Comparison of ENCODE assay signal across 18 cellular contexts in the genomic region with DNA sequence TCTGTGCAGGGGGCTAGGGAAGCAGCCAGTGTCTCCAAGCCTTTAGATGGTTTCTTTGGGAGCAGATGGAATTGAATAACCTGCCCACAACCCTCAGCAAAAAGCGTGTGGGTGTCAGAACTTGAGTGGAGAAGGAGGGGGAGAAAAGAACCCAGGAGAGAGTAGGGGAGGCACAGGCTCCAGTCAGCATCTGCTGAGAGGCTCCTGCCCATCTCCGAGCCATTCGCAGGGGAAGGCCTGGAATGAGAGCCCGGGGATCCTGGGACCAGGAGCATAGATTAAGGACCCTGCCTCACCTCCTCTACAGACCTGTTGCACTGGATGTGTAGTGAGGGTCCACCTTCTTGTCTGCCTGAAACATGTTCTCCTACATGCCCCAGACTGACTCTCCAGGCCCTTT. TPM values are rescaled to one million over a fixed set of nuclear protein-coding genes. Genes with fewer than 3 reads are reported as not detected.
DNase-seq lines count a peak whose midpoint lies in the region; ATAC-seq and TF ChIP-seq lines count a peak whose summit lies in the region.
"Had no signal": no experiment of that assay in that cellular context is flagged by ENCODE, and none has a peak within 500 bp of the region (broad histone marks: within the 10 kb centered on the region; RNA-seq: fewer than 3 reads in every experiment).

No MANE protein-coding gene starts in this region.

- no peak overlapping the region for H3K4me3 Mint-ChIP-seq in activated CD4-positive, alpha-beta memory T cell treated with anti-CD3 and anti-CD28 coated beads for 36 hours
- no peak overlapping the region for H3K4me3 Mint-ChIP-seq in activated CD4-positive, alpha-beta T cell treated with anti-CD3 and anti-CD28 coated beads, Interleukin-2, amount 10 ng/mL, durations not matched to agents 7 days and 5 days
- H3K4me3 Mint-ChIP-seq: CD4-positive, alpha-beta memory T cell had no signal

- H3K27me3 Mint-ChIP-seq in activated CD4-positive, alpha-beta memory T cell treated with anti-CD3 and anti-CD28 coated beads for 36 hours, result no peaks in the 10 kb centered on the region
- H3K27me3 Mint-ChIP-seq in activated CD4-positive, alpha-beta T cell treated with anti-CD3 and anti-CD28 coated beads, Interleukin-2, amount 10 ng/mL, durations not matched to agents 7 days and 5 days, result no peaks in the 10 kb centered on the region
- H3K27me3 Mint-ChIP-seq: CD4-positive, alpha-beta memory T cell had no signal

- no peaks in the 10 kb centered on the region for H3K36me3 Mint-ChIP-seq in activated CD4-positive, alpha-beta memory T cell treated with anti-CD3 and anti-CD28 coated beads for 36 hours
- no peaks in the 10 kb centered on the region for H3K36me3 Mint-ChIP-seq in activated CD4-positive, alpha-beta T cell treated with anti-CD3 and anti-CD28 coated beads, Interleukin-2, amount 10 ng/mL, durations not matched to agents 7 days and 5 days (ENCODE audit: low read depth)
- H3K36me3 Mint-ChIP-seq: CD4-positive, alpha-beta memory T cell had no signal

- H4K20me1 ChIP-seq in OCI-LY7 (ENCODE audit: insufficient read depth, low read length), result no peaks in the 10 kb centered on the region

- no peaks in the 10 kb centered on the region for H3K9me2 ChIP-seq in OCI-LY7 (ENCODE audit: insufficient read depth, low read length)

- BruUV-seq in OCI-LY7 (replicated peaks; lab: Mats Ljungman, UMichigan), result no TSS peak

- no peaks in the 10 kb centered on the region for H3K4me1 Mint-ChIP-seq in activated CD4-positive, alpha-beta memory T cell treated with anti-CD3 and anti-CD28 coated beads for 36 hours (ENCODE audit: low read depth)
- H3K4me1 Mint-ChIP-seq in activated CD4-positive, alpha-beta T cell treated with anti-CD3 and anti-CD28 coated beads, Interleukin-2, amount 10 ng/mL, durations not matched to agents 7 days and 5 days, result no peaks in the 10 kb centered on the region

- DNase-seq in WERI-Rb-1 (peak; percentile 8), ecto neural progenitor cell (ENCODE audit: low spot score) (peak; percentile 19), sciatic nerve (ENCODE audit: low spot score) (peak; percentile 19), OCI-LY7 (ENCODE audit: low spot score) (no peak)
- no peak for DNase-seq in activated CD4-positive, alpha-beta memory T cell treated with anti-CD3 and anti-CD28 coated beads for 36 hours
- DNase-seq in activated CD4-positive, alpha-beta T cell treated with anti-CD3 and anti-CD28 coated beads, Interleukin-2, amount 10 ng/mL, durations not matched to agents 7 days and 5 days, result no peak
- DNase-seq: C1 segment of cervical spinal cord; Calu3; CD4-positive, alpha-beta memory T cell; COR-L47; DMS53; DND-41; H7; HCEC 1CT had no signal

- POLR2A ChIA-PET in HEK293 (lab: Yijun Ruan, JAX) (no interaction called here), OCI-LY7 (lab: Charles Lee) (no interaction called here)
- POLR2A ChIA-PET in activated CD4-positive, alpha-beta memory T cell treated with anti-CD3 and anti-CD28 coated beads for 36 hours (lab: Charles Lee), result no interaction called here
- POLR2A ChIA-PET in activated CD4-positive, alpha-beta T cell treated with anti-CD3 and anti-CD28 coated beads, Interleukin-2, amount 10 ng/mL, durations not matched to agents 7 days and 5 days (lab: Charles Lee), result no interaction called here

- H3K27me3 ChIP-seq in WERI-Rb-1 (ENCODE audit: insufficient read depth, low read depth, severe bottlenecking), result no peaks in the 10 kb centered on the region

- H3K4me1 ChIP-seq in HEK293 (ENCODE audit: control insufficient read depth, insufficient read depth, low read length), result no peaks in the 10 kb centered on the region
- no peaks in the 10 kb centered on the region for H3K4me1 ChIP-seq in OCI-LY7 (ENCODE audit: insufficient read depth, low read length, poor library complexity, severe bottlenecking)

- H3K27ac Mint-ChIP-seq in activated CD4-positive, alpha-beta memory T cell treated with anti-CD3 and anti-CD28 coated beads for 36 hours, result no peak overlapping the region
- no peak overlapping the region for H3K27ac Mint-ChIP-seq in activated CD4-positive, alpha-beta T cell treated with anti-CD3 and anti-CD28 coated beads, Interleukin-2, amount 10 ng/mL, durations not matched to agents 7 days and 5 days
- H3K27ac Mint-ChIP-seq: CD4-positive, alpha-beta memory T cell had no signal

- H3K79me2 ChIP-seq in OCI-LY7 (ENCODE audit: insufficient read depth, low read depth, low read length), result no peaks in the 10 kb centered on the region

- TF ChIP-seq CTCF in HEK293 (tag by site-specific recombination; IDR thresholded peaks at IDR 0.05) (no peak), WERI-Rb-1 (IDR thresholded peaks at IDR 0.05; ENCODE audit: low read depth, low read length) (no peak), OCI-LY7 (conservative IDR thresholded peaks at IDR 0.05; ENCODE audit: low read length) (no peak)

- H3K27ac ChIP-seq in HEK293 (ENCODE audit: extremely low read depth, low read depth, low read length) (no peak overlapping the region), WERI-Rb-1 (no peak overlapping the region), OCI-LY7 (ENCODE audit: low read depth, low read length, poor library complexity, severe bottlenecking) (no peak overlapping the region)
- H3K27ac ChIP-seq: GM23248 had no signal

- no peak overlapping the region for H2AFZ ChIP-seq in OCI-LY7 (ENCODE audit: low read length)
- H2AFZ ChIP-seq: GM23248 had no signal

- ATAC-seq in sciatic nerve (no peak), GM21381 (IDR thresholded peaks at IDR 0.05; ENCODE audit: unreplicated experiment) (no peak)

- no peaks in the 10 kb centered on the region for H3K9me3 ChIP-seq in HEK293 (ENCODE audit: control insufficient read depth, insufficient read depth, low read depth, low read length)
- H3K9me3 ChIP-seq in WERI-Rb-1 (ENCODE audit: severe bottlenecking), result no peaks in the 10 kb centered on the region
- no peaks in the 10 kb centered on the region for H3K9me3 ChIP-seq in OCI-LY7 (ENCODE audit: low read length)

- no peaks in the 10 kb centered on the region for H3K9me3 Mint-ChIP-seq in activated CD4-positive, alpha-beta memory T cell treated with anti-CD3 and anti-CD28 coated beads for 36 hours
- no peaks in the 10 kb centered on the region for H3K9me3 Mint-ChIP-seq in activated CD4-positive, alpha-beta T cell treated with anti-CD3 and anti-CD28 coated beads, Interleukin-2, amount 10 ng/mL, durations not matched to agents 7 days and 5 days
- H3K9me3 Mint-ChIP-seq: CD4-positive, alpha-beta memory T cell had no signal

- CTCF ChIA-PET in HEK293 (lab: Yijun Ruan, JAX), result interaction anchor here (0.7 to 2.6 kb wide), 4 partner anchors 79 to 509 kb away, joined by 3 to 11 read pairs (median 6); a partner anchor contains a TSS
- CTCF ChIA-PET in activated CD4-positive, alpha-beta memory T cell treated with anti-CD3 and anti-CD28 coated beads for 36 hours (lab: Charles Lee), result no interaction called here
- CTCF ChIA-PET in OCI-LY7 (lab: Charles Lee; ENCODE audit: unreplicated experiment), result no interaction called here
- CTCF ChIA-PET in activated CD4-positive, alpha-beta T cell treated with anti-CD3 and anti-CD28 coated beads, Interleukin-2, amount 10 ng/mL, durations not matched to agents 7 days and 5 days (lab: Charles Lee), result no interaction called here

- no peak overlapping the region for H3K4me3 ChIP-seq in HEK293 (ENCODE audit: low read depth, low read length)
- H3K4me3 ChIP-seq in WERI-Rb-1 (ENCODE audit: low read depth, low read length), result no peak overlapping the region
- H3K4me3 ChIP-seq in OCI-LY7 (ENCODE audit: low read depth, low read length, poor library complexity, severe bottlenecking), result no peak overlapping the region
- H3K4me3 ChIP-seq: GM23248 had no signal

- H3K36me3 ChIP-seq in HEK293 (ENCODE audit: control insufficient read depth in 2 of 2, insufficient read depth in 1 of 2, low read length in 2 of 2), result no peaks in the 10 kb centered on the region
- no peaks in the 10 kb centered on the region for H3K36me3 ChIP-seq in WERI-Rb-1
- no peaks in the 10 kb centered on the region for H3K36me3 ChIP-seq in OCI-LY7 (ENCODE audit: insufficient read depth, low read length)

- intact Hi-C loops in sciatic nerve (cut with DNase I) (no loop called here), OCI-LY7 (cut with micrococcal nuclease; ENCODE audit: unreplicated experiment) (loop anchor here (10.0 kb wide), 1 partner anchor 187 kb away; no protein-coding TSS in a partner anchor)
- intact Hi-C loops in activated CD4-positive, alpha-beta memory T cell treated with anti-CD3 and anti-CD28 coated beads for 36 hours (cut with micrococcal nuclease), result no loop called here

- H3K4me2 ChIP-seq in OCI-LY7 (ENCODE audit: low read length), result no peak overlapping the region

TF ChIP-seq in HEK293, 187 proteins besides CTCF, POLR2A, EP300 and RAD21:
- TF ChIP-seq, protein P1, sequence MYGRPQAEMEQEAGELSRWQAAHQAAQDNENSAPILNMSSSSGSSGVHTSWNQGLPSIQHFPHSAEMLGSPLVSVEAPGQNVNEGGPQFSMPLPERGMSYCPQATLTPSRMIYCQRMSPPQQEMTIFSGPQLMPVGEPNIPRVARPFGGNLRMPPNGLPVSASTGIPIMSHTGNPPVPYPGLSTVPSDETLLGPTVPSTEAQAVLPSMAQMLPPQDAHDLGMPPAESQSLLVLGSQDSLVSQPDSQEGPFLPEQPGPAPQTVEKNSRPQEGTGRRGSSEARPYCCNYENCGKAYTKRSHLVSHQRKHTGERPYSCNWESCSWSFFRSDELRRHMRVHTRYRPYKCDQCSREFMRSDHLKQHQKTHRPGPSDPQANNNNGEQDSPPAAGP (tag by site-specific recombination; IDR thresholded peaks at IDR 0.05), result no peak
- peak; percentile 61 for TF ChIP-seq SCRT2 (tag by site-specific recombination; IDR thresholded peaks at IDR 0.05)
- TF ChIP-seq EGR2 (tag by site-specific recombination; IDR thresholded peaks at IDR 0.05; ENCODE audit: low read depth), result peak; percentile 31; the same call in 1 of the 2 replicates
- peak; percentile 48 for TF ChIP-seq ZFHX2 (tag by site-specific recombination; conservative IDR thresholded peaks at IDR 0.05)

RNA-seq across cellular contexts. Expression of a gene that starts 16.3 kb away (rescaled TPM):
- total RNA-seq in sciatic nerve, result 2.8 TPM
- total RNA-seq in activated CD4-positive, alpha-beta memory T cell treated with anti-CD3 and anti-CD28 coated beads for 36 hours, result 1 to 10 TPM; 3.2 to 3.3 TPM
- 2.7 and 3.4 TPM in 2 replicates for total RNA-seq in OCI-LY7 (2014; rRNA removed; shearing (Covaris generic))
- 2.8 and 3.2 TPM in 2 replicates for total RNA-seq in OCI-LY7 (2022)
- 1 to 10 TPM; 2.4 to 2.9 TPM for total RNA-seq in activated CD4-positive, alpha-beta T cell treated with anti-CD3 and anti-CD28 coated beads, Interleukin-2, amount 10 ng/mL, durations not matched to agents 7 days and 5 days

RNA-seq across cellular contexts. Expression of a gene that starts 25.0 kb away (rescaled TPM):
- total RNA-seq in sciatic nerve, result 8.0 TPM
- total RNA-seq in activated CD4-positive, alpha-beta memory T cell treated with anti-CD3 and anti-CD28 coated beads for 36 hours, result not detected
- not detected in 2 replicates for total RNA-seq in OCI-LY7 (2014; rRNA removed; shearing (Covaris generic))
- total RNA-seq in OCI-LY7 (2022), result not detected in 2 replicates
- total RNA-seq in activated CD4-positive, alpha-beta T cell treated with anti-CD3 and anti-CD28 coated beads, Interleukin-2, amount 10 ng/mL, durations not matched to agents 7 days and 5 days, result not detected
- total RNA-seq: A673; Calu3; CD4-positive, alpha-beta memory T cell; GM23248; H7 had no signal

RNA-seq across cellular contexts. Expression of a gene that starts 53.8 kb away (rescaled TPM):
- total RNA-seq in sciatic nerve (18.1 TPM), OCI-LY7 (2022) (17.4 and 19.8 TPM in 2 replicates)
- total RNA-seq in activated CD4-positive, alpha-beta memory T cell treated with anti-CD3 and anti-CD28 coated beads for 36 hours, result 10 to 100 TPM; 23.5 to 25.9 TPM
- total RNA-seq in OCI-LY7 (2014; rRNA removed; shearing (Covaris generic)), result 11.9 and 14.7 TPM in 2 replicates
- total RNA-seq in activated CD4-positive, alpha-beta T cell treated with anti-CD3 and anti-CD28 coated beads, Interleukin-2, amount 10 ng/mL, durations not matched to agents 7 days and 5 days, result 10 to 100 TPM; 22.2 to 24.7 TPM

Comparison
In these comparisons a context has a peak if more than half of its experiments do, and no peak if none do; other contexts are left out.
1. DNase-seq: peak in WERI-Rb-1 (single experiment), ecto neural progenitor cell (single experiment) and sciatic nerve (single experiment); none in activated CD4-positive, alpha-beta memory T cell treated with anti-CD3 and anti-CD28 coated beads for 36 hours (single experiment), OCI-LY7 (single experiment) and activated CD4-positive, alpha-beta T cell treated with anti-CD3 and anti-CD28 coated beads, Interleukin-2, amount 10 ng/mL, durations not matched to agents 7 days and 5 days (single experiment).